ENCODE assay signal across 7 cellular contexts in genomic region chr10:69123306-69123746, GRCh38. TPM values are rescaled to one million over a fixed set of nuclear protein-coding genes. Genes with fewer than 3 reads are reported as not detected.
DNase-seq lines count a peak whose midpoint lies in the region; ATAC-seq lines count a peak whose summit lies in the region.

No MANE protein-coding gene starts in this region.

- H3K9me3 Mint-ChIP-seq in effector memory CD8-positive, alpha-beta T cell = no peaks in the 10 kb centered on the region

- peaks cover 6 to 12% of the 10 kb centered on the region in 2 donors for H3K4me1 Mint-ChIP-seq in effector memory CD8-positive, alpha-beta T cell (ENCODE audit: low read depth in 2 of 2)

- H3K27ac ChIP-seq in SJSA1 = peak overlapping the region; percentile 86
- peak overlapping the region; percentile 99 for H3K27ac ChIP-seq in mucosa of rectum (ENCODE audit: low read depth in 2 of 2, low read length in 2 of 2)

- DNase-seq in GF-D8 (lab: John Stamatoyannopoulos, UW) = peak; percentile 36
- DNase-seq in SJSA1 (ENCODE audit: low read depth in 1 of 2, low spot score in 2 of 2) = no peak
- DNase-seq in effector memory CD8-positive, alpha-beta T cell = no peak
- DNase-seq in activated CD4-positive, CD25-positive, alpha-beta regulatory T cell treated with anti-CD3 and anti-CD28 coated beads, Interleukin-2, amount 50 U/mL, for 72 hours = no peak

- H3K9me3 ChIP-seq in SJSA1 (replicated peaks) (no peaks in the 10 kb centered on the region), mucosa of rectum (ENCODE audit: control insufficient read depth in 2 of 2, low read length in 2 of 2) (no peaks in the 10 kb centered on the region)

- H3K27me3 ChIP-seq in SJSA1 (replicated peaks) = no peaks in the 10 kb centered on the region
- no peaks in the 10 kb centered on the region for H3K27me3 ChIP-seq in mucosa of rectum (ENCODE audit: control insufficient read depth in 2 of 2, insufficient read depth in 2 of 2, low read length in 2 of 2)

- H3K36me3 ChIP-seq in SJSA1 = peaks cover 6% of the 10 kb centered on the region
- H3K36me3 ChIP-seq in mucosa of rectum (ENCODE audit: control insufficient read depth in 2 of 2, insufficient read depth in 2 of 2, low read length in 2 of 2) = no peaks in the 10 kb centered on the region

- H3K4me1 ChIP-seq in SJSA1 (replicated peaks) = peaks cover 9% of the 10 kb centered on the region
- H3K4me1 ChIP-seq in mucosa of rectum (ENCODE audit: control insufficient read depth in 2 of 2, insufficient read depth in 2 of 2, low read length in 2 of 2) = peaks cover 9 to 12% of the 10 kb centered on the region in 2 donors

- no peaks in the 10 kb centered on the region for H3K27me3 Mint-ChIP-seq in effector memory CD8-positive, alpha-beta T cell

- peaks cover 28% of the 10 kb centered on the region for H3K36me3 Mint-ChIP-seq in effector memory CD8-positive, alpha-beta T cell (ENCODE audit: insufficient read depth)

- peak overlapping the region; percentile 99 for H3K9ac ChIP-seq in mucosa of rectum (ENCODE audit: low read depth in 1 of 2, low read length in 2 of 2)

- peak overlapping the region; percentile 94 to 95 for H3K4me3 Mint-ChIP-seq in effector memory CD8-positive, alpha-beta T cell

- H3K4me3 ChIP-seq in SJSA1 (peak overlapping the region; percentile 82), mucosa of rectum (ENCODE audit: low read length in 2 of 2) (peak overlapping the region; percentile 84 to 94)

- peak overlapping the region; percentile 95 to 97 for H3K27ac Mint-ChIP-seq in effector memory CD8-positive, alpha-beta T cell

- ATAC-seq in GM19467 (IDR thresholded peaks at IDR 0.05; ENCODE audit: unreplicated experiment) = peak; percentile 17
- ATAC-seq in HG03469 (IDR thresholded peaks at IDR 0.05; ENCODE audit: unreplicated experiment) = peak; percentile 12
- peak; percentile 9 for ATAC-seq in effector memory CD8-positive, alpha-beta T cell (replicated peaks)

RNA-seq across cellular contexts. Expression of gene VPS26A, which starts 0.7 kb away (rescaled TPM):
- total RNA-seq in SJSA1 (2014; rRNA removed; shearing (Covaris generic)) = 18.6 and 24.0 TPM in 2 replicates

RNA-seq across cellular contexts. Expression of gene SRGN, which starts 35.4 kb away (rescaled TPM):
- total RNA-seq in SJSA1 (2014; rRNA removed; shearing (Covaris generic)) = 232 and 251 TPM in 2 replicates

RNA-seq across cellular contexts. Expression of gene SUPV3L1, which starts 56.7 kb away (rescaled TPM):
- 22.0 and 26.1 TPM in 2 replicates for total RNA-seq in SJSA1 (2014; rRNA removed; shearing (Covaris generic))
